Comparison of ENCODE assay signal across 21 cellular contexts in genomic region chr1:218779341-218779831, GRCh38.
DNase-seq lines count a peak whose midpoint lies in the region; ATAC-seq and TF ChIP-seq lines count a peak whose summit lies in the region.
"Had no signal": no experiment of that assay in that cellular context is flagged by ENCODE, and none has a peak within 500 bp of the region (broad histone marks: within the 10 kb centered on the region; RNA-seq: fewer than 3 reads in every experiment).

No MANE protein-coding gene starts in this region.

- no peaks in the 10 kb centered on the region for H3K79me1 ChIP-seq in mesenchymal stem cell (replicated peaks; ENCODE audit: low read length, poor library complexity, severe bottlenecking)

- H3K36me3 ChIP-seq in PC-3 (ENCODE audit: low read depth, low read length) (no peaks in the 10 kb centered on the region), mesenchymal stem cell (ENCODE audit: control insufficient read depth in 1 of 2, insufficient read depth in 2 of 2, low read depth in 1 of 2, low read length in 2 of 2) (no peaks in the 10 kb centered on the region)
- H3K36me3 ChIP-seq: upper lobe of right lung had no signal

- no peak overlapping the region for H2BK12ac ChIP-seq in mesenchymal stem cell (ENCODE audit: low read length in 2 of 2)

- H3K9me3 ChIP-seq in PC-3 (ENCODE audit: low read length) (no peaks in the 10 kb centered on the region), mesenchymal stem cell (ENCODE audit: control insufficient read depth, low read length) (no peaks in the 10 kb centered on the region)
- H3K9me3 ChIP-seq: body of pancreas, upper lobe of right lung had no signal

- H3K4ac ChIP-seq in mesenchymal stem cell (ENCODE audit: low read depth in 1 of 2, low read length in 2 of 2) = no peak overlapping the region

- no peaks in the 10 kb centered on the region for H3K27me3 ChIP-seq in PC-3 (ENCODE audit: low read length)
- no peaks in the 10 kb centered on the region for H3K27me3 ChIP-seq in mesenchymal stem cell (ENCODE audit: control insufficient read depth in 1 of 2, insufficient read depth in 1 of 2, low read length in 2 of 2)
- H3K27me3 ChIP-seq: body of pancreas, upper lobe of right lung had no signal

- ATAC-seq in GM18867 (IDR thresholded peaks at IDR 0.05; ENCODE audit: unreplicated experiment) (peak; percentile 58), PC-3 (peak; percentile 94), HG03520 (IDR thresholded peaks at IDR 0.05; ENCODE audit: unreplicated experiment) (no peak), GM19324 (IDR thresholded peaks at IDR 0.05; ENCODE audit: low FRiP score, unreplicated experiment) (no peak)
- ATAC-seq: body of pancreas; naive thymus-derived CD4-positive, alpha-beta T cell; stimulated activated naive CD8-positive, alpha-beta T cell treated with anti-CD3 and anti-CD28 coated beads, Interleukin-15, amount 100 ng/mL, for 72 hours; upper lobe of right lung had no signal

- peak; percentile 99 for DNase-seq in PC-3
- peak; percentile 70 for DNase-seq in epithelial cell of proximal tubule (ENCODE audit: low read depth)
- DNase-seq in mesenchymal stem cell = no peak
- no peak for DNase-seq in central memory CD4-positive, alpha-beta T cell
- DNase-seq in activated naive CD4-positive, alpha-beta T cell treated with anti-CD3 and anti-CD28 coated beads, Interleukin-2, amount 10 ng/mL, durations not matched to agents 7 days and 5 days = no peak
- DNase-seq: activated naive CD4-positive, alpha-beta T cell; body of pancreas; CD4-positive, alpha-beta T cell; cortex of kidney; DND-41; naive thymus-derived CD4-positive, alpha-beta T cell; NCI-H1417; NCI-H774; RPMI8226; stimulated activated CD4-positive, alpha-beta T cell treated with anti-CD3 and anti-CD28 coated beads, Interleukin-2, amount 100 ng/mL, for 24 hours; stimulated activated naive CD8-positive, alpha-beta T cell treated with anti-CD3 and anti-CD28 coated beads, Interleukin-15, amount 100 ng/mL, for 72 hours; SW 1271; upper lobe of right lung had no signal

- H4K91ac ChIP-seq in mesenchymal stem cell (ENCODE audit: low read length) = no peak overlapping the region

- H3K9me2 ChIP-seq in PC-3 (replicated peaks; ENCODE audit: low read length) = no peaks in the 10 kb centered on the region

- peaks cover 1% of the 10 kb centered on the region for H3K9me3 Mint-ChIP-seq in activated naive CD4-positive, alpha-beta T cell treated with anti-CD3 and anti-CD28 coated beads, Interleukin-2, amount 10 ng/mL, durations not matched to agents 7 days and 5 days
- H3K9me3 Mint-ChIP-seq: CD4-positive, alpha-beta T cell; stimulated activated naive CD8-positive, alpha-beta T cell treated with anti-CD3 and anti-CD28 coated beads, Interleukin-15, amount 100 ng/mL, for 72 hours had no signal

- POLR2A ChIA-PET in PC-3 (lab: Charles Lee; ENCODE audit: unreplicated experiment) = no interaction called here

- 0 out of 2 replicates have a peak overlapping the region, but pooled peaks have one; percentile 1 for H2AFZ ChIP-seq in PC-3 (ENCODE audit: low read length)
- H2AFZ ChIP-seq in mesenchymal stem cell (ENCODE audit: low read depth, low read length) = no peak overlapping the region

- H3K9ac ChIP-seq in PC-3 (ENCODE audit: low read length) (peak overlapping the region; percentile 5; the same call in 1 of the 2 replicates), mesenchymal stem cell (ENCODE audit: low read length) (no peak overlapping the region)

- intact Hi-C loops in PC-3 (cut with micrococcal nuclease) = loop anchor here (1.0 to 10.0 kb wide), 4 partner anchors 73 to 435 kb away; partner anchors contain the start of gene TGFB2

- H2BK15ac ChIP-seq in mesenchymal stem cell (ENCODE audit: low read depth, poor library complexity, severe bottlenecking) = no peak overlapping the region

- no peaks in the 10 kb centered on the region for H3K79me2 ChIP-seq in PC-3 (ENCODE audit: low read length)

- H3K27ac ChIP-seq in PC-3 (ENCODE audit: low read length) (peak overlapping the region; percentile 78), mesenchymal stem cell (ENCODE audit: low read length, poor library complexity, severe bottlenecking) (peak overlapping the region; percentile 3)
- H3K27ac ChIP-seq: body of pancreas, upper lobe of right lung had no signal

- BruUV-seq in PC-3 (replicated peaks; lab: Mats Ljungman, UMichigan) = no TSS peak

- H3K4me1 Mint-ChIP-seq in activated naive CD4-positive, alpha-beta T cell treated with anti-CD3 and anti-CD28 coated beads, Interleukin-2, amount 10 ng/mL, durations not matched to agents 7 days and 5 days = no peaks in the 10 kb centered on the region
- H3K4me1 Mint-ChIP-seq: naive thymus-derived CD4-positive, alpha-beta T cell; stimulated activated naive CD8-positive, alpha-beta T cell treated with anti-CD3 and anti-CD28 coated beads, Interleukin-15, amount 100 ng/mL, for 72 hours had no signal

- no peak overlapping the region for H3K23ac ChIP-seq in mesenchymal stem cell (ENCODE audit: low read length in 2 of 2)

- H3K18ac ChIP-seq in mesenchymal stem cell (ENCODE audit: low read depth in 1 of 2, low read length in 2 of 2) = peak overlapping the region in 1 of 2 experiments; percentile 11

- no peaks in the 10 kb centered on the region for H3K36me3 Mint-ChIP-seq in activated naive CD4-positive, alpha-beta T cell treated with anti-CD3 and anti-CD28 coated beads, Interleukin-2, amount 10 ng/mL, durations not matched to agents 7 days and 5 days
- H3K36me3 Mint-ChIP-seq: naive thymus-derived CD4-positive, alpha-beta T cell had no signal

- H2BK120ac ChIP-seq in mesenchymal stem cell (ENCODE audit: low read depth, low read length) = no peak overlapping the region

- H3K4me3 ChIP-seq in PC-3 (ENCODE audit: low read length) = no peak overlapping the region
- H3K4me3 ChIP-seq in epithelial cell of proximal tubule (ENCODE audit: low read depth, low read length) = no peak overlapping the region
- H3K4me3 ChIP-seq in mesenchymal stem cell (ENCODE audit: insufficient read depth in 1 of 2, low read depth in 1 of 2, low read length in 2 of 2) = no peak overlapping the region
- H3K4me3 ChIP-seq: body of pancreas, upper lobe of right lung had no signal

- H3K4me1 ChIP-seq in PC-3 (ENCODE audit: insufficient read depth, low read length) = peaks cover 27% of the 10 kb centered on the region
- no peaks in the 10 kb centered on the region for H3K4me1 ChIP-seq in mesenchymal stem cell (ENCODE audit: control insufficient read depth, insufficient read depth, low read depth, low read length)
- H3K4me1 ChIP-seq: body of pancreas, upper lobe of right lung had no signal

- peak; percentile 53 for TF ChIP-seq CTCF in PC-3 (conservative IDR thresholded peaks at IDR 0.05; ENCODE audit: low read depth, low read length)
- peak; percentile 11 for TF ChIP-seq CTCF in epithelial cell of proximal tubule (conservative IDR thresholded peaks at IDR 0.05; ENCODE audit: low read depth, low read length)

- H2AK5ac ChIP-seq in mesenchymal stem cell (ENCODE audit: low read length, severe bottlenecking) = no peak overlapping the region

- peaks cover 6% of the 10 kb centered on the region for H3F3A ChIP-seq in PC-3 (ENCODE audit: low read length, unreplicated experiment)

- no peak overlapping the region for H4K8ac ChIP-seq in mesenchymal stem cell (ENCODE audit: low read length)

- no peaks in the 10 kb centered on the region for H3K27me3 Mint-ChIP-seq in activated naive CD4-positive, alpha-beta T cell treated with anti-CD3 and anti-CD28 coated beads, Interleukin-2, amount 10 ng/mL, durations not matched to agents 7 days and 5 days
- H3K27me3 Mint-ChIP-seq: CD4-positive, alpha-beta T cell; naive thymus-derived CD4-positive, alpha-beta T cell; stimulated activated naive CD8-positive, alpha-beta T cell treated with anti-CD3 and anti-CD28 coated beads, Interleukin-15, amount 100 ng/mL, for 72 hours had no signal

- H3K4me3 Mint-ChIP-seq in activated naive CD4-positive, alpha-beta T cell treated with anti-CD3 and anti-CD28 coated beads, Interleukin-2, amount 10 ng/mL, durations not matched to agents 7 days and 5 days = no peak overlapping the region
- H3K4me3 Mint-ChIP-seq: CD4-positive, alpha-beta T cell; naive thymus-derived CD4-positive, alpha-beta T cell; stimulated activated naive CD8-positive, alpha-beta T cell treated with anti-CD3 and anti-CD28 coated beads, Interleukin-15, amount 100 ng/mL, for 72 hours had no signal

- no peak overlapping the region for H3K27ac Mint-ChIP-seq in activated naive CD4-positive, alpha-beta T cell treated with anti-CD3 and anti-CD28 coated beads, Interleukin-2, amount 10 ng/mL, durations not matched to agents 7 days and 5 days
- H3K27ac Mint-ChIP-seq: CD4-positive, alpha-beta T cell; naive thymus-derived CD4-positive, alpha-beta T cell; stimulated activated naive CD8-positive, alpha-beta T cell treated with anti-CD3 and anti-CD28 coated beads, Interleukin-15, amount 100 ng/mL, for 72 hours had no signal

- H3K4me2 ChIP-seq in PC-3 (ENCODE audit: low read length) = peak overlapping the region; percentile 26
- no peak overlapping the region for H3K4me2 ChIP-seq in mesenchymal stem cell (ENCODE audit: low read length, poor library complexity, severe bottlenecking)

- H3K14ac ChIP-seq in mesenchymal stem cell (ENCODE audit: low read length in 2 of 2) = no peak overlapping the region

- no peak overlapping the region for H2BK5ac ChIP-seq in mesenchymal stem cell (ENCODE audit: low read depth, low read length, poor library complexity, severe bottlenecking)

- WGBS in mesenchymal stem cell = 50% methylated on average over 1 of the region's 1 CpG

- CTCF ChIA-PET in PC-3 (lab: Charles Lee) = interaction anchor here (0.5 to 0.6 kb wide), 2 partner anchors 73 to 156 kb away, joined by 3 read pairs; no protein-coding TSS in a partner anchor
- CTCF ChIA-PET in activated naive CD4-positive, alpha-beta T cell treated with anti-CD3 and anti-CD28 coated beads, Interleukin-2, amount 10 ng/mL, durations not matched to agents 7 days and 5 days (lab: Charles Lee) = no interaction called here

- H4K20me1 ChIP-seq in PC-3 (ENCODE audit: low read length) = no peaks in the 10 kb centered on the region

Comparison
In these comparisons a context has a peak if more than half of its experiments do, and no peak if none do; other contexts are left out.
1. ATAC-seq: peak in GM18867 (single experiment) and PC-3 (single experiment); none in HG03520 (single experiment) and GM19324 (single experiment).
2. DNase-seq: peak in PC-3 (single experiment) and epithelial cell of proximal tubule (single experiment); none in mesenchymal stem cell (single experiment), central memory CD4-positive, alpha-beta T cell (single experiment) and activated naive CD4-positive, alpha-beta T cell treated with anti-CD3 and anti-CD28 coated beads, Interleukin-2, amount 10 ng/mL, durations not matched to agents 7 days and 5 days (single experiment).